Comparison of ENCODE assay signal across 8 cellular contexts in the genomic region with DNA sequence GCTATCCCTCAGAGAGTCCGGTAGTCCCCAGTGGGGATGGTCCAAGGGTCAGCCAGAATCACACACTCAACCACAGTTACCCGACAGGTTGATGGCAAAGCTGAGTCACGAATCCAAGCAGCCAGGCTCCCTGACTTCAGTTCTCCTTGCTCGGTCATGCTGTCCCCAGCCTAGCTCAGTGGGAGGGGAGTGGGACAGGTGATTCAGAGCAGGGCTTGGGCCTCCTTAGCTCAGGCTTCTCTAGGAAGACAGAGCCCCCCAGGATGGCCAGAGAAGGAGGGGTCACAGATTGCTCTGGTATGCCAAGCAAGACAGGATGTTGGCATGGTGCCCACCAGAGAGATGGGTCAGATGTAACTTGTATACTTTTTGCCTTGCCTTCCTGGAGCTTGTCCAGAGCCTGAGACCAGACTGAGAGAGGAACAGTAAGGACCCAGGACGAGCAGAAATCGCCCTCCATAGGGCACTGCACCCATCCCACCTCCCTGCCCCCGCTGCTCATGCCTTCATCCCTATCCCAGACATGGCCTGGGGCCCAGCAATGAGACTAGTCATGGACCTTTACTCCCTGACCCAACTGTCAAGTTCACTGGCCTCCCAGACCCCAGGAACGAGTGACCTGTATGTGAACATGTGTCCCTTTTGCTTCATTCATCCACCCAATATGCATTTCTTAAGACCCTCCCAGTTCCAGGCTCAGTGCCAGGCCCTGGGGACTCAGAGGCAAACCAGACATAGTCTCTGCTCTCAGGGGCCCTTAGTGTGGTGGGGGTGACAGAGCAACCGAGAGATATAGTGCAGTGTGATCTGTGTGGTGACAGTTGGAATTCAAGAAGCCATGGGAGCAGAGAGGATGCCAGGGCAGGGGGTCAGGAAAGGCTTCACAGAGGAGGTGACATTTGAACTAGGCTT.
DNase-seq lines count a peak whose midpoint lies in the region; ATAC-seq and TF ChIP-seq lines count a peak whose summit lies in the region.

No MANE protein-coding gene starts in this region.

- no peaks in the 10 kb centered on the region for H3K36me3 Mint-ChIP-seq in activated T-cell treated with anti-CD3 and anti-CD28 coated beads, Interleukin-2, amount 50 U/mL, for 24 hours (ENCODE audit: low read depth)
- no peaks in the 10 kb centered on the region for H3K36me3 Mint-ChIP-seq in activated T-cell treated with anti-CD3 and anti-CD28 coated beads, Interleukin-2, amount 50 U/mL, for 4 hours (ENCODE audit: insufficient read depth)
- H3K36me3 Mint-ChIP-seq in activated T-helper 2 cell treated with anti-CD3 and anti-CD28 coated beads, Interferon-gamma antibody, Interleukin-2, Interleukin-4, amounts not matched to agents 10 μg/mL and 5 μg/mL and 100 μg/mL, durations not matched to agents 14 hours and 24 hours and 36 hours (ENCODE audit: low read depth) = no peaks in the 10 kb centered on the region

- H3K4me3 Mint-ChIP-seq in activated T-cell treated with anti-CD3 and anti-CD28 coated beads, Interleukin-2, amount 50 U/mL, for 24 hours = no peak overlapping the region
- H3K4me3 Mint-ChIP-seq in activated T-cell treated with anti-CD3 and anti-CD28 coated beads, Interleukin-2, amount 50 U/mL, for 4 hours = no peak overlapping the region
- H3K4me3 Mint-ChIP-seq in activated T-helper 2 cell treated with anti-CD3 and anti-CD28 coated beads, Interferon-gamma antibody, Interleukin-2, Interleukin-4, amounts not matched to agents 10 μg/mL and 5 μg/mL and 100 μg/mL, durations not matched to agents 14 hours and 24 hours and 36 hours (ENCODE audit: low read depth) = no peak overlapping the region

- H3K4me1 Mint-ChIP-seq in activated T-cell treated with anti-CD3 and anti-CD28 coated beads, Interleukin-2, amount 50 U/mL, for 24 hours (ENCODE audit: low read depth) = peaks cover 2% of the 10 kb centered on the region
- H3K4me1 Mint-ChIP-seq in activated T-cell treated with anti-CD3 and anti-CD28 coated beads, Interleukin-2, amount 50 U/mL, for 4 hours (ENCODE audit: low read depth) = peaks cover 5% of the 10 kb centered on the region
- H3K4me1 Mint-ChIP-seq in activated T-helper 2 cell treated with anti-CD3 and anti-CD28 coated beads, Interferon-gamma antibody, Interleukin-2, Interleukin-4, amounts not matched to agents 10 μg/mL and 5 μg/mL and 100 μg/mL, durations not matched to agents 14 hours and 24 hours and 36 hours (ENCODE audit: low read depth) = no peaks in the 10 kb centered on the region

- intact Hi-C loops in upper lobe of right lung (cut with DNase I) = no loop called here
- intact Hi-C loops in activated T-helper 2 cell treated with anti-CD3 and anti-CD28 coated beads, Interferon-gamma antibody, Interleukin-2, Interleukin-4, amounts not matched to agents 10 μg/mL and 5 μg/mL and 100 μg/mL, durations not matched to agents 14 hours and 24 hours and 36 hours (cut with micrococcal nuclease) = no loop called here

- H3K27ac ChIP-seq in coronary artery (peak overlapping the region; percentile 85 to 96), upper lobe of right lung (peak overlapping the region; percentile 78)

- H3K9me3 Mint-ChIP-seq in activated T-cell treated with anti-CD3 and anti-CD28 coated beads, Interleukin-2, amount 50 U/mL, for 24 hours = no peaks in the 10 kb centered on the region
- H3K9me3 Mint-ChIP-seq in activated T-cell treated with anti-CD3 and anti-CD28 coated beads, Interleukin-2, amount 50 U/mL, for 4 hours = no peaks in the 10 kb centered on the region
- no peaks in the 10 kb centered on the region for H3K9me3 Mint-ChIP-seq in activated T-helper 2 cell treated with anti-CD3 and anti-CD28 coated beads, Interferon-gamma antibody, Interleukin-2, Interleukin-4, amounts not matched to agents 10 μg/mL and 5 μg/mL and 100 μg/mL, durations not matched to agents 14 hours and 24 hours and 36 hours

- H3K4me3 ChIP-seq in coronary artery (peak overlapping the region; percentile 57), upper lobe of right lung (peak overlapping the region; percentile 10)

- H3K9me3 ChIP-seq in upper lobe of right lung = no peaks in the 10 kb centered on the region

- H3K27ac Mint-ChIP-seq in activated T-cell treated with anti-CD3 and anti-CD28 coated beads, Interleukin-2, amount 50 U/mL, for 24 hours = no peak overlapping the region
- no peak overlapping the region for H3K27ac Mint-ChIP-seq in activated T-helper 2 cell treated with anti-CD3 and anti-CD28 coated beads, Interferon-gamma antibody, Interleukin-2, Interleukin-4, amounts not matched to agents 10 μg/mL and 5 μg/mL and 100 μg/mL, durations not matched to agents 14 hours and 24 hours and 36 hours

- no peaks in the 10 kb centered on the region for H3K27me3 ChIP-seq in upper lobe of right lung

- TF ChIP-seq CTCF in coronary artery (IDR thresholded peaks at IDR 0.05) (no peak), upper lobe of right lung (IDR thresholded peaks at IDR 0.05) (no peak)

- peaks cover 13% of the 10 kb centered on the region for H3K4me1 ChIP-seq in upper lobe of right lung

- H3K36me3 ChIP-seq in upper lobe of right lung = no peaks in the 10 kb centered on the region

- peak; percentile 36 for DNase-seq in activated T-cell treated with anti-CD3 and anti-CD28 coated beads, Interleukin-2, amount 50 U/mL, for 24 hours
- DNase-seq in activated T-cell treated with anti-CD3 and anti-CD28 coated beads, Interleukin-2, amount 50 U/mL, for 4 hours = no peak
- DNase-seq in coronary artery (ENCODE audit: low spot score) (peak; percentile 80), lung microvascular endothelial cell (ENCODE audit: low read depth in 2 of 2) (peak; percentile 43 to 72), upper lobe of right lung (no peak)
- DNase-seq in effector CD4-positive, alpha-beta T cell = no peak
- DNase-seq in activated T-helper 2 cell treated with anti-CD3 and anti-CD28 coated beads, Interferon-gamma antibody, Interleukin-2, Interleukin-4, amounts not matched to agents 10 μg/mL and 5 μg/mL and 100 μg/mL, durations not matched to agents 14 hours and 24 hours and 36 hours (ENCODE audit: low spot score) = no peak

- ATAC-seq in activated T-cell treated with anti-CD3 and anti-CD28 coated beads, Interleukin-2, amount 50 U/mL, for 4 hours = no peak
- ATAC-seq in upper lobe of right lung (no peak), HG02798 (IDR thresholded peaks at IDR 0.05; ENCODE audit: poor library complexity, unreplicated experiment) (no peak)

- H3K27me3 Mint-ChIP-seq in activated T-cell treated with anti-CD3 and anti-CD28 coated beads, Interleukin-2, amount 50 U/mL, for 24 hours = peaks cover 19% of the 10 kb centered on the region
- H3K27me3 Mint-ChIP-seq in activated T-cell treated with anti-CD3 and anti-CD28 coated beads, Interleukin-2, amount 50 U/mL, for 4 hours (ENCODE audit: low read depth) = no peaks in the 10 kb centered on the region
- H3K27me3 Mint-ChIP-seq in activated T-helper 2 cell treated with anti-CD3 and anti-CD28 coated beads, Interferon-gamma antibody, Interleukin-2, Interleukin-4, amounts not matched to agents 10 μg/mL and 5 μg/mL and 100 μg/mL, durations not matched to agents 14 hours and 24 hours and 36 hours (ENCODE audit: low read depth) = no peaks in the 10 kb centered on the region

Comparison
In these comparisons a context has a peak if more than half of its experiments do, and no peak if none do; other contexts are left out.
1. DNase-seq: peak in activated T-cell treated with anti-CD3 and anti-CD28 coated beads, Interleukin-2, amount 50 U/mL, for 24 hours (single experiment), coronary artery (single experiment) and lung microvascular endothelial cell (2 of 2); none in activated T-cell treated with anti-CD3 and anti-CD28 coated beads, Interleukin-2, amount 50 U/mL, for 4 hours (single experiment), upper lobe of right lung (single experiment), effector CD4-positive, alpha-beta T cell (single experiment) and activated T-helper 2 cell treated with anti-CD3 and anti-CD28 coated beads, Interferon-gamma antibody, Interleukin-2, Interleukin-4, amounts not matched to agents 10 μg/mL and 5 μg/mL and 100 μg/mL, durations not matched to agents 14 hours and 24 hours and 36 hours (single experiment).